In the genomic region with DNA sequence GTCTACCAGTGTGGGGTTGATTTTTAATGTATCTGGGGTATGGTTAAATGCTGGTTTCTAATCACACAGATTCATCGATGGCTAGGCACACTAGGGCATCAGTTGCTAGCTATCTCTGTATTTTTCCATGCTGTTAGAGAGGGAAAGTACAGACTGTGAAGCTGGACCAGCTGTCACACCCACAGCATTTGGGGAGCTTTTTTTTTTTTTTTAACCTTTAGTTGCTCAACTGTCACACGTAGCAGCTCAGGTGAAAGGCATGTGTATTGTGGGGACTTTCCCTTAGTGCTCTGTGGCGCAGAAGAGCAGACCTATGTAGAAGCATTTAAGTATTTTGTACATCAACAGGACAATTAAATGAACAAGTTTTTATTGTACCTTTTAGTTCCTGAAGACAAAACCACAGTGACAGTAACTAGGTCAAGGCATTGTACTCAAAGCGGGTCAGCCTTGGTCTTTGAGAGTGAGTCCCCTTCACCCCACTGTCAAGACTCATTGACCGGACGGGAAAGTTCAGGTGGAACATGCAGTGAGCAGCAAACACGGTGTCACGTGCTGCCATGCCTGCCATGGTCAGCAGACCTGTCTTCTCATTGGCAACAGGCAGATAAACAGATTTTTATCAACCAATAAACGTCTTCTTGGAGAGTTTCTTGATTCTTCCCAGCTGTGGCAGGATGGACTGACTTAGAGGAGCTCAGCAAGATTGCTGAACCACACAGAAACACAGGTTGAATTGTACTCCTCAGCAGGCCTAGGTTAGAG, we compare ENCODE assay signal across 11 cellular contexts.
A peak's percentile ranks its signal among the peaks of the same experiment; 100 is the strongest.
DNase-seq lines count a peak whose midpoint lies in the region; ATAC-seq and TF ChIP-seq lines count a peak whose summit lies in the region.
"Had no signal": no experiment of that assay in that cellular context is flagged by ENCODE, and none has a peak within 500 bp of the region (broad histone marks: within the 10 kb centered on the region; RNA-seq: fewer than 3 reads in every experiment).

No MANE protein-coding gene starts in this region.

- no peak for TF ChIP-seq CTCF in GM12865 (IDR thresholded peaks at IDR 0.05; ENCODE audit: insufficient read depth, low read depth, low read length, missing control alignments)

- peaks cover 1% of the 10 kb centered on the region for H3K36me3 Mint-ChIP-seq in central memory CD8-positive, alpha-beta T cell (ENCODE audit: insufficient read depth)

- no peak overlapping the region for H3K4me3 Mint-ChIP-seq in central memory CD8-positive, alpha-beta T cell

- peak; percentile 59 for DNase-seq in GM12865 (ENCODE audit: low read depth)
- no peak for DNase-seq in central memory CD8-positive, alpha-beta T cell (ENCODE audit: low spot score in 2 of 2)
- DNase-seq in NCI-H187 (lab: John Stamatoyannopoulos, UW), result no peak
- no peak for DNase-seq in Kasumi-1 (lab: John Stamatoyannopoulos, UW)
- DNase-seq in AG08396 (ENCODE audit: low spot score), result no peak
- DNase-seq: DMS 273 treated with DMSO at 0.1 percent for 48 hours, NCI-H1105 treated with DMSO at 0.1 percent for 48 hours, right cardiac atrium had no signal

- H3K4me1 Mint-ChIP-seq in central memory CD8-positive, alpha-beta T cell, result peaks cover 13% of the 10 kb centered on the region

- ATAC-seq in GM19351 (IDR thresholded peaks at IDR 0.05; ENCODE audit: unreplicated experiment) (peak; percentile 68), HG03439 (IDR thresholded peaks at IDR 0.05; ENCODE audit: unreplicated experiment) (peak; percentile 72), HG03571 (IDR thresholded peaks at IDR 0.05; ENCODE audit: unreplicated experiment) (no peak)
- peak; percentile 40 for ATAC-seq in central memory CD8-positive, alpha-beta T cell (replicated peaks; ENCODE audit: extremely low read depth, poor library complexity, severe bottlenecking)
- ATAC-seq: right cardiac atrium had no signal

- H3K9me3 Mint-ChIP-seq in central memory CD8-positive, alpha-beta T cell, result no peaks in the 10 kb centered on the region

- H3K27ac Mint-ChIP-seq in central memory CD8-positive, alpha-beta T cell (ENCODE audit: low read depth), result no peak overlapping the region

- H3K27me3 Mint-ChIP-seq in central memory CD8-positive, alpha-beta T cell, result no peaks in the 10 kb centered on the region

- no peak overlapping the region for H3K4me3 ChIP-seq in GM12865 (ENCODE audit: low read depth, low read length)
